ENCODE assay signal across 8 cellular contexts in genomic region chr19:9785367-9786331, GRCh38. TPM values are rescaled to one million over a fixed set of nuclear protein-coding genes. Genes with fewer than 3 reads are reported as not detected.
DNase-seq lines count a peak whose midpoint lies in the region; ATAC-seq and TF ChIP-seq lines count a peak whose summit lies in the region.

No MANE protein-coding gene starts in this region.

- CTCF ChIA-PET in activated CD4-positive, alpha-beta memory T cell treated with anti-CD3 and anti-CD28 coated beads for 36 hours (lab: Charles Lee), result no interaction called here

- TF ChIP-seq POLR2A in GM19099 (IDR thresholded peaks at IDR 0.05; ENCODE audit: extremely low read depth, insufficient read length, low read depth) (peak; percentile 67), right lobe of liver (IDR thresholded peaks at IDR 0.05) (peak; percentile 84)

- peak overlapping the region; percentile 85 for H3K27ac Mint-ChIP-seq in activated CD4-positive, alpha-beta memory T cell treated with anti-CD3 and anti-CD28 coated beads for 36 hours

- no peaks in the 10 kb centered on the region for H3K9me3 Mint-ChIP-seq in activated CD4-positive, alpha-beta memory T cell treated with anti-CD3 and anti-CD28 coated beads for 36 hours

- H3K4me1 Mint-ChIP-seq in activated CD4-positive, alpha-beta memory T cell treated with anti-CD3 and anti-CD28 coated beads for 36 hours (ENCODE audit: low read depth), result peaks cover 16% of the 10 kb centered on the region

- peak overlapping the region; percentile 84 for H3K4me3 Mint-ChIP-seq in activated CD4-positive, alpha-beta memory T cell treated with anti-CD3 and anti-CD28 coated beads for 36 hours

- peak overlapping the region in 58 of 59 donors; percentile 56 to 99 (median 91) for H3K27ac ChIP-seq in dorsolateral prefrontal cortex
- H3K27ac ChIP-seq in right lobe of liver, result peak overlapping the region; percentile 81 to 92 (median 90)

- no peaks in the 10 kb centered on the region for H3K36me3 Mint-ChIP-seq in activated CD4-positive, alpha-beta memory T cell treated with anti-CD3 and anti-CD28 coated beads for 36 hours

- no peaks in the 10 kb centered on the region for H3K9me3 ChIP-seq in right lobe of liver

- POLR2A ChIA-PET in activated CD4-positive, alpha-beta memory T cell treated with anti-CD3 and anti-CD28 coated beads for 36 hours (lab: Charles Lee), result interaction anchor here (0.8 kb wide), 1 partner anchor 18 kb away, joined by 5 read pairs; the partner anchor contains the start of gene ZNF846

- no peaks in the 10 kb centered on the region for H3K27me3 ChIP-seq in dorsolateral prefrontal cortex
- H3K27me3 ChIP-seq in right lobe of liver, result no peaks in the 10 kb centered on the region

- H3K27me3 Mint-ChIP-seq in activated CD4-positive, alpha-beta memory T cell treated with anti-CD3 and anti-CD28 coated beads for 36 hours, result no peaks in the 10 kb centered on the region

- DNase-seq in AG10803 (ENCODE audit: low read depth) (peak; percentile 91), NCI-H748 (lab: John Stamatoyannopoulos, UW; ENCODE audit: unreplicated experiment) (peak; percentile 96), dorsolateral prefrontal cortex (peak; percentile 75 to 96 (median 90)), right lobe of liver (peak; percentile 99)
- DNase-seq in activated CD4-positive, alpha-beta memory T cell treated with anti-CD3 and anti-CD28 coated beads for 36 hours, result peak; percentile 99
- peak; percentile 97 for DNase-seq in stimulated activated CD4-positive, alpha-beta T cell treated with anti-CD3 and anti-CD28 coated beads, Interleukin-4, amount 100 ng/mL, for 24 hours

- 2% methylated on average over 55 of the region's 74 CpGs for WGBS in right lobe of liver (ENCODE audit: insufficient coverage, low coverage, low lambda C conversion rate, missing lambda C conversion rate)

- intact Hi-C loops in activated CD4-positive, alpha-beta memory T cell treated with anti-CD3 and anti-CD28 coated beads for 36 hours (cut with micrococcal nuclease), result loop anchor here (1.0 kb wide), 3 partner anchors 8 to 34 kb away; partner anchors contain the start of genes FBXL12 and ZNF846
- intact Hi-C loops in dorsolateral prefrontal cortex (cut with DNase I) (no loop called here), right lobe of liver (cut with DNase I) (loop anchor here (5.0 kb wide), 2 partner anchors 158 to 163 kb away; partner anchors contain the start of gene ZNF561 (in 1 of the 2))

- no peaks in the 10 kb centered on the region for H3K36me3 ChIP-seq in right lobe of liver

- peak overlapping the region; percentile 95 for H3K4me3 ChIP-seq in AG10803 (ENCODE audit: low read length)
- peak overlapping the region; percentile 44 to 96 (median 77) for H3K4me3 ChIP-seq in dorsolateral prefrontal cortex
- peak overlapping the region; percentile 55 to 75 (median 73) for H3K4me3 ChIP-seq in right lobe of liver

- TF ChIP-seq CTCF in AG10803 (conservative IDR thresholded peaks at IDR 0.05; ENCODE audit: low read length) (no peak), dorsolateral prefrontal cortex (IDR thresholded peaks at IDR 0.05 in 54 of 56, conservative IDR thresholded peaks at IDR 0.05 in 2 of 56; ENCODE audit: low read depth in 1 of 56, partially characterized antibody in 56 of 56) (no peak), right lobe of liver (IDR thresholded peaks at IDR 0.05) (no peak)

- H3K4me1 ChIP-seq in right lobe of liver, result peaks cover 0 to 11% (median 2%) of the 10 kb centered on the region in 4 donors

- ATAC-seq in HG03439 (IDR thresholded peaks at IDR 0.05; ENCODE audit: unreplicated experiment), result peak; percentile 66
- ATAC-seq in right lobe of liver, result peak; percentile 93 to 96 (median 94)

RNA-seq across cellular contexts. Expression of gene ZNF846, which starts 17.1 kb away (rescaled TPM):
- total RNA-seq in activated CD4-positive, alpha-beta memory T cell treated with anti-CD3 and anti-CD28 coated beads for 36 hours, result 1 to 10 TPM; 3.9 to 4.9 TPM
- 10 to 100 TPM; 22.4 to 55.4 (median 33.7) TPM for total RNA-seq in dorsolateral prefrontal cortex
- 1 to 10 TPM; 2.8 to 4.6 (median 4.0) TPM for total RNA-seq in right lobe of liver

RNA-seq across cellular contexts. Expression of gene FBXL12, which starts 33.2 kb away (rescaled TPM):
- 10 to 100 TPM; 20.7 to 22.0 TPM for total RNA-seq in activated CD4-positive, alpha-beta memory T cell treated with anti-CD3 and anti-CD28 coated beads for 36 hours
- total RNA-seq in dorsolateral prefrontal cortex (10 to 100 TPM; 10.8 to 26.2 (median 17.7) TPM), right lobe of liver (10 to 100 TPM in 4 of 6 experiments, 1 to 10 TPM in 2; 9.8 to 18.4 (median 10.9) TPM)

RNA-seq across cellular contexts. Expression of gene UBL5, which starts 42.1 kb away (rescaled TPM):
- total RNA-seq in activated CD4-positive, alpha-beta memory T cell treated with anti-CD3 and anti-CD28 coated beads for 36 hours, result 100 to 1,000 TPM; 334 to 346 TPM
- total RNA-seq in dorsolateral prefrontal cortex, result 100 to 1,000 TPM; 172 to 365 (median 275) TPM
- total RNA-seq in right lobe of liver, result 100 to 1,000 TPM; 152 to 303 (median 168) TPM

RNA-seq across cellular contexts. Expression of gene PIN1, which starts 49.5 kb away (rescaled TPM):
- 10 to 100 TPM; 85.4 to 86.1 TPM for total RNA-seq in activated CD4-positive, alpha-beta memory T cell treated with anti-CD3 and anti-CD28 coated beads for 36 hours
- total RNA-seq in dorsolateral prefrontal cortex (100 to 1,000 TPM; 108 to 307 (median 215) TPM), right lobe of liver (10 to 100 TPM; 19.9 to 54.5 (median 24.8) TPM)

Comparison
In these comparisons a context has a peak if more than half of its experiments do, and no peak if none do; other contexts are left out.
1. Peak in every context shown above with its lines: DNase-seq, ATAC-seq, H3K4me3 ChIP-seq and H3K27ac ChIP-seq.
2. intact Hi-C loops: an anchor here in activated CD4-positive, alpha-beta memory T cell treated with anti-CD3 and anti-CD28 coated beads for 36 hours (1.0 kb wide) and right lobe of liver (5.0 kb wide); none called in dorsolateral prefrontal cortex.